ENCODE assay signal across 33 cellular contexts in genomic region chr5:89011778-89012320, GRCh38.
"Had no signal": no experiment of that assay in that cellular context is flagged by ENCODE, and none has a peak within 500 bp of the region (broad histone marks: within the 10 kb centered on the region; RNA-seq: fewer than 3 reads in every experiment).

No MANE protein-coding gene starts in this region.

- H3K27ac Mint-ChIP-seq: activated B cell treated with CpG ODN at 0.5 μM for 24 hours; activated CD8-positive, alpha-beta memory T cell treated with anti-CD3 and anti-CD28 coated beads, Interleukin-2, amount 10 ng/mL, durations not matched to agents 7 days and 5 days; activated CD8-positive, alpha-beta T cell treated with anti-CD3 and anti-CD28 coated beads, Interleukin-2, amount 10 ng/mL, durations not matched to agents 7 days and 5 days; activated naive CD4-positive, alpha-beta T cell treated with anti-CD3 and anti-CD28 coated beads for 36 hours; activated naive CD4-positive, alpha-beta T cell treated with anti-CD3 and anti-CD28 coated beads, Interleukin-2, amount 50 U/mL, for 24 hours; activated naive CD8-positive, alpha-beta T cell treated with anti-CD3 and anti-CD28 coated beads for 36 hours; activated naive CD8-positive, alpha-beta T cell treated with anti-CD3 and anti-CD28 coated beads, Interleukin-2, amount 50 U/mL, for 24 hours; activated T-helper 1 cell treated with anti-CD3 and anti-CD28 coated beads, Interleukin-12 subunit alpha, Interleukin-12 subunit beta, Interleukin-2, Interleukin-4 antibody, amounts not matched to agents 30 ng/mL and 10 ng/mL and 1 ng/mL, durations not matched to agents 14 hours and 24 hours and 36 hours; activated T-helper 2 cell treated with anti-CD3 and anti-CD28 coated beads, Interferon-gamma antibody, Interleukin-2, Interleukin-4, amounts not matched to agents 10 μg/mL and 5 μg/mL and 100 μg/mL, durations not matched to agents 14 hours and 24 hours and 36 hours; T-helper 17 cell; T-helper 2 cell treated with Interferon-gamma antibody and Interleukin-4, amounts not matched to agents 5 μg/mL and 100 μg/mL, for 36 hours had no signal

- H3K27me3 ChIP-seq: adrenal gland, body of pancreas, colonic mucosa, esophagus squamous epithelium, gastroesophageal sphincter had no signal

- DNase-seq: activated B cell treated with CpG ODN at 0.5 μM for 24 hours; activated CD4-positive, alpha-beta T cell treated with anti-CD3 and anti-CD28 coated beads for 48 hours; activated CD4-positive, alpha-beta T cell treated with anti-CD3 and anti-CD28 coated beads, Interleukin-2, amount 50 U/mL, for 1 hour; activated CD4-positive, alpha-beta T cell treated with anti-CD3 and anti-CD28 coated beads, Interleukin-2, amount 50 U/mL, for 48 hours; activated CD8-positive, alpha-beta memory T cell treated with anti-CD3 and anti-CD28 coated beads, Interleukin-2, amount 10 ng/mL, durations not matched to agents 7 days and 5 days; activated CD8-positive, alpha-beta memory T cell treated with anti-CD3 and anti-CD28 coated beads, Interleukin-2, amount 50 U/mL, for 4 hours; activated CD8-positive, alpha-beta T cell treated with anti-CD3 and anti-CD28 coated beads, Interleukin-2, amount 10 ng/mL, durations not matched to agents 7 days and 5 days; activated effector memory CD4-positive, alpha-beta T cell treated with anti-CD3 and anti-CD28 coated beads, Interleukin-2, amount 50 U/mL, for 16 hours; activated naive CD4-positive, alpha-beta T cell treated with anti-CD3 and anti-CD28 coated beads for 36 hours; activated naive CD8-positive, alpha-beta T cell treated with anti-CD3 and anti-CD28 coated beads for 36 hours; activated naive CD8-positive, alpha-beta T cell treated with anti-CD3 and anti-CD28 coated beads, Interleukin-2, amount 50 U/mL, for 24 hours; activated T-cell treated with anti-CD3 and anti-CD28 coated beads, Interleukin-2, amount 50 U/mL, for 1 hour; activated T-cell treated with anti-CD3 and anti-CD28 coated beads, Interleukin-2, amount 50 U/mL, for 48 hours; adrenal gland; amygdala; aorta; body of pancreas; central memory CD4-positive, alpha-beta T cell; cerebellar nuclear complex; colonic mucosa; effector CD8-positive, alpha-beta T cell; esophagus squamous epithelium; foreskin melanocyte; T-helper 17 cell; T1000; WERI-Rb-1 had no signal

- H3K27ac ChIP-seq: adrenal gland, body of pancreas, colonic mucosa, epithelial cell of prostate, esophagus squamous epithelium, gastroesophageal sphincter, WERI-Rb-1 had no signal

- H3K4me1 ChIP-seq: adrenal gland, body of pancreas, colonic mucosa, esophagus squamous epithelium had no signal

- H3K36me3 Mint-ChIP-seq: activated CD8-positive, alpha-beta memory T cell treated with anti-CD3 and anti-CD28 coated beads, Interleukin-2, amount 10 ng/mL, durations not matched to agents 7 days and 5 days; activated naive CD4-positive, alpha-beta T cell treated with anti-CD3 and anti-CD28 coated beads, Interleukin-2, amount 50 U/mL, for 24 hours; activated naive CD8-positive, alpha-beta T cell treated with anti-CD3 and anti-CD28 coated beads for 36 hours had no signal

- H3K9me3 Mint-ChIP-seq: activated B cell treated with CpG ODN at 0.5 μM for 24 hours; activated naive CD4-positive, alpha-beta T cell treated with anti-CD3 and anti-CD28 coated beads for 36 hours; activated naive CD4-positive, alpha-beta T cell treated with anti-CD3 and anti-CD28 coated beads, Interleukin-2, amount 50 U/mL, for 24 hours; activated naive CD8-positive, alpha-beta T cell treated with anti-CD3 and anti-CD28 coated beads for 36 hours; activated naive CD8-positive, alpha-beta T cell treated with anti-CD3 and anti-CD28 coated beads, Interleukin-2, amount 50 U/mL, for 24 hours; activated T-helper 1 cell treated with anti-CD3 and anti-CD28 coated beads, Interleukin-12 subunit alpha, Interleukin-12 subunit beta, Interleukin-2, Interleukin-4 antibody, amounts not matched to agents 30 ng/mL and 10 ng/mL and 1 ng/mL, durations not matched to agents 14 hours and 24 hours and 36 hours; activated T-helper 2 cell treated with anti-CD3 and anti-CD28 coated beads, Interferon-gamma antibody, Interleukin-2, Interleukin-4, amounts not matched to agents 10 μg/mL and 5 μg/mL and 100 μg/mL, durations not matched to agents 14 hours and 24 hours and 36 hours; T-helper 2 cell treated with Interferon-gamma antibody and Interleukin-4, amounts not matched to agents 5 μg/mL and 100 μg/mL, for 36 hours had no signal

- H3K4me3 Mint-ChIP-seq: activated B cell treated with CpG ODN at 0.5 μM for 24 hours; activated CD8-positive, alpha-beta memory T cell treated with anti-CD3 and anti-CD28 coated beads, Interleukin-2, amount 10 ng/mL, durations not matched to agents 7 days and 5 days; activated CD8-positive, alpha-beta T cell treated with anti-CD3 and anti-CD28 coated beads, Interleukin-2, amount 10 ng/mL, durations not matched to agents 7 days and 5 days; activated naive CD4-positive, alpha-beta T cell treated with anti-CD3 and anti-CD28 coated beads for 36 hours; activated naive CD4-positive, alpha-beta T cell treated with anti-CD3 and anti-CD28 coated beads, Interleukin-2, amount 50 U/mL, for 24 hours; activated naive CD8-positive, alpha-beta T cell treated with anti-CD3 and anti-CD28 coated beads for 36 hours; activated naive CD8-positive, alpha-beta T cell treated with anti-CD3 and anti-CD28 coated beads, Interleukin-2, amount 50 U/mL, for 24 hours; activated T-helper 1 cell treated with anti-CD3 and anti-CD28 coated beads, Interleukin-12 subunit alpha, Interleukin-12 subunit beta, Interleukin-2, Interleukin-4 antibody, amounts not matched to agents 30 ng/mL and 10 ng/mL and 1 ng/mL, durations not matched to agents 14 hours and 24 hours and 36 hours; T-helper 17 cell; T-helper 2 cell treated with Interferon-gamma antibody and Interleukin-4, amounts not matched to agents 5 μg/mL and 100 μg/mL, for 36 hours had no signal

- H3K4me3 ChIP-seq: adrenal gland, body of pancreas, colonic mucosa, esophagus squamous epithelium, gastroesophageal sphincter had no signal

- H3K36me3 ChIP-seq: adrenal gland, colonic mucosa, esophagus squamous epithelium, gastroesophageal sphincter, WERI-Rb-1 had no signal

- H3K9me3 ChIP-seq: adrenal gland, body of pancreas, colonic mucosa, esophagus squamous epithelium, gastroesophageal sphincter had no signal

- ATAC-seq: activated CD4-positive, CD25-positive, alpha-beta regulatory T cell treated with anti-CD3 and anti-CD28 coated beads, Interleukin-2, amount 50 U/mL, for 24 hours; activated CD8-positive, alpha-beta memory T cell treated with anti-CD3 and anti-CD28 coated beads, Interleukin-2, amount 10 ng/mL, durations not matched to agents 7 days and 5 days; activated CD8-positive, alpha-beta T cell treated with anti-CD3 and anti-CD28 coated beads, Interleukin-2, amount 10 ng/mL, durations not matched to agents 7 days and 5 days; activated naive CD8-positive, alpha-beta T cell treated with anti-CD3 and anti-CD28 coated beads, Interleukin-2, amount 50 U/mL, for 24 hours; body of pancreas; gastroesophageal sphincter; T-helper 17 cell had no signal

- H3K4me1 Mint-ChIP-seq: activated B cell treated with CpG ODN at 0.5 μM for 24 hours; activated CD8-positive, alpha-beta memory T cell treated with anti-CD3 and anti-CD28 coated beads, Interleukin-2, amount 10 ng/mL, durations not matched to agents 7 days and 5 days; activated naive CD4-positive, alpha-beta T cell treated with anti-CD3 and anti-CD28 coated beads, Interleukin-2, amount 50 U/mL, for 24 hours; activated naive CD8-positive, alpha-beta T cell treated with anti-CD3 and anti-CD28 coated beads for 36 hours; T-helper 17 cell had no signal

- H3K27me3 Mint-ChIP-seq: activated B cell treated with CpG ODN at 0.5 μM for 24 hours; activated CD8-positive, alpha-beta memory T cell treated with anti-CD3 and anti-CD28 coated beads, Interleukin-2, amount 10 ng/mL, durations not matched to agents 7 days and 5 days; activated naive CD4-positive, alpha-beta T cell treated with anti-CD3 and anti-CD28 coated beads, Interleukin-2, amount 50 U/mL, for 24 hours; activated naive CD8-positive, alpha-beta T cell treated with anti-CD3 and anti-CD28 coated beads, Interleukin-2, amount 50 U/mL, for 24 hours; T-helper 17 cell had no signal
